ENCODE assay signal across 25 cellular contexts in genomic region chr10:121411006-121411405, GRCh38.
"Had no signal": no experiment of that assay in that cellular context is flagged by ENCODE, and none has a peak within 500 bp of the region (broad histone marks: within the 10 kb centered on the region; RNA-seq: fewer than 3 reads in every experiment).

No MANE protein-coding gene starts in this region.

- H3K36me3 ChIP-seq: colonic mucosa, esophagus squamous epithelium, left lung, neutrophil, pancreas, suprapubic skin, vagina had no signal

- H3K36me3 Mint-ChIP-seq: naive thymus-derived CD8-positive, alpha-beta T cell had no signal

- ATAC-seq: left lung; naive thymus-derived CD8-positive, alpha-beta T cell; pancreas; sciatic nerve; stimulated activated naive CD8-positive, alpha-beta T cell treated with anti-CD3 and anti-CD28 coated beads, Interleukin-15, amount 100 ng/mL, for 72 hours had no signal

- H3K27me3 ChIP-seq: colonic mucosa, esophagus squamous epithelium, left lung, neutrophil, pancreas, suprapubic skin, vagina had no signal

- H3K4me3 ChIP-seq: colonic mucosa, esophagus squamous epithelium, left lung, pancreas, smooth muscle cell, suprapubic skin, vagina had no signal

- H3K27ac Mint-ChIP-seq: dendritic cell treated with granulocyte-macrophage colony-stimulating factor and Interleukin-4, amounts not matched to agents 40 ng/mL and 50 ng/mL, for 4 days; endodermal cell; naive thymus-derived CD8-positive, alpha-beta T cell had no signal

- H3K27me3 Mint-ChIP-seq: dendritic cell treated with granulocyte-macrophage colony-stimulating factor and Interleukin-4, amounts not matched to agents 40 ng/mL and 50 ng/mL, for 4 days; stimulated activated naive CD8-positive, alpha-beta T cell treated with anti-CD3 and anti-CD28 coated beads, Interleukin-15, amount 100 ng/mL, for 72 hours had no signal

- H3K4me1 ChIP-seq: colonic mucosa, left lung, vagina had no signal

- H3K4me2 ChIP-seq: smooth muscle cell had no signal

- H3K9me3 Mint-ChIP-seq: dendritic cell treated with granulocyte-macrophage colony-stimulating factor and Interleukin-4, amounts not matched to agents 40 ng/mL and 50 ng/mL, for 4 days had no signal

- H3K4me3 Mint-ChIP-seq: dendritic cell treated with granulocyte-macrophage colony-stimulating factor and Interleukin-4, amounts not matched to agents 40 ng/mL and 50 ng/mL, for 4 days; endodermal cell; naive thymus-derived CD8-positive, alpha-beta T cell; neural crest cell; stimulated activated naive CD8-positive, alpha-beta T cell treated with anti-CD3 and anti-CD28 coated beads, Interleukin-15, amount 100 ng/mL, for 72 hours had no signal

- H3K4me1 Mint-ChIP-seq: naive thymus-derived CD8-positive, alpha-beta T cell; stimulated activated naive CD8-positive, alpha-beta T cell treated with anti-CD3 and anti-CD28 coated beads, Interleukin-15, amount 100 ng/mL, for 72 hours had no signal

- H3K27ac ChIP-seq: colonic mucosa, esophagus squamous epithelium, left lung, neutrophil, pancreas, suprapubic skin, vagina had no signal

- DNase-seq: colonic mucosa; effector CD8-positive, alpha-beta T cell; endodermal cell; esophagus squamous epithelium; foreskin melanocyte; hypothalamus; left lung; mesendoderm; midbrain; naive thymus-derived CD8-positive, alpha-beta T cell; pancreas; stimulated activated CD4-positive, alpha-beta T cell treated with anti-CD3 and anti-CD28 coated beads, Interleukin-12 subunit alpha, Interleukin-12 subunit beta, amount 100 ng/mL, for 4 hours; stimulated activated CD4-positive, alpha-beta T cell treated with anti-CD3 and anti-CD28 coated beads, Interleukin-1b, Interleukin-23, amount 100 ng/mL, for 48 hours; stimulated activated CD4-positive, alpha-beta T cell treated with anti-CD3 and anti-CD28 coated beads, Interleukin-4, amount 100 ng/mL, for 1 hour; stimulated activated CD8-positive, alpha-beta memory T cell treated with anti-CD3 and anti-CD28 coated beads, Interleukin-4, amount 100 ng/mL, for 48 hours; stimulated activated naive CD4-positive, alpha-beta T cell; stimulated activated naive CD8-positive, alpha-beta T cell treated with anti-CD3 and anti-CD28 coated beads, Interleukin-15, amount 100 ng/mL, for 72 hours; trophoblast cell had no signal
